Comparison of ENCODE assay signal across 14 cellular contexts in the genomic region with DNA sequence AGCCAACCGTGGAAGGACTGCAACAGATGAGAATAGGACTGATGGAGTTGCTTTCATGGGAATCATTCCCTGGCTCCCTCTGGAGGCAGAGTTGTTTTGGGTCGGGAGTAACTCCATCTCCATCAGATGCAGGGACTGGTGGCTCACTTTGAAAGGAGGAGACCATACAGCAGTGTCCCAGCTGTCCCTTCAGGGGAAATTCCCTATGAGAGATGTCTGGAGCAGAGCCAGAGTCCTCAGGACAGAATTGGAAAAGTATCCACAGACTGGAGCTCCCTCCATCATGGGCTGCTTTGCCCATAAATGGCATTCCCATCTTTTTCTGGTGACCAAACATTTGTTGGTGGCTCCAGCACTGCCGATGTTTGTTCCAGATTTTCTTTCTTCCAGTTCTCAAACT.
"Had no signal": no experiment of that assay in that cellular context is flagged by ENCODE, and none has a peak within 500 bp of the region (broad histone marks: within the 10 kb centered on the region; RNA-seq: fewer than 3 reads in every experiment).

No MANE protein-coding gene starts in this region.

- H3K36me3 Mint-ChIP-seq: natural killer cell had no signal

- ATAC-seq: gastrocnemius medialis had no signal

- H3K4me3 ChIP-seq: gastrocnemius medialis, suprapubic skin had no signal

- H3K9me3 ChIP-seq: gastrocnemius medialis, neutrophil had no signal

- H3K4me3 Mint-ChIP-seq: activated B cell treated with CpG ODN at 0.5 μM for 24 hours; activated CD4-positive, alpha-beta T cell treated with anti-CD3 and anti-CD28 coated beads, Interleukin-2, amount 10 ng/mL, durations not matched to agents 7 days and 5 days; activated naive CD4-positive, alpha-beta T cell treated with anti-CD3 and anti-CD28 coated beads, Interleukin-2, amount 50 U/mL, for 24 hours; natural killer cell; T-helper 2 cell treated with Interferon-gamma antibody and Interleukin-4, amounts not matched to agents 5 μg/mL and 100 μg/mL, for 36 hours had no signal

- H3K27me3 Mint-ChIP-seq: activated B cell treated with CpG ODN at 0.5 μM for 24 hours; activated CD4-positive, alpha-beta T cell treated with anti-CD3 and anti-CD28 coated beads, Interleukin-2, amount 10 ng/mL, durations not matched to agents 7 days and 5 days; activated naive CD4-positive, alpha-beta T cell treated with anti-CD3 and anti-CD28 coated beads, Interleukin-2, amount 50 U/mL, for 24 hours had no signal

- DNase-seq: activated B cell treated with CpG ODN at 0.5 μM for 24 hours; activated effector memory CD4-positive, alpha-beta T cell treated with Interleukin-2 at 50 U/mL for 16 hours; brain microvascular endothelial cell; cerebellar nuclear complex; gastrocnemius medialis; islet precursor cell; natural killer cell; retina had no signal

- H3K27me3 ChIP-seq: brain microvascular endothelial cell, gastrocnemius medialis, neutrophil, suprapubic skin had no signal

- H3K27ac ChIP-seq: brain microvascular endothelial cell, epithelial cell of prostate, gastrocnemius medialis, neutrophil, suprapubic skin had no signal

- H3K9me3 Mint-ChIP-seq: natural killer cell had no signal

- H3K27ac Mint-ChIP-seq: activated B cell treated with CpG ODN at 0.5 μM for 24 hours; activated CD4-positive, alpha-beta T cell treated with anti-CD3 and anti-CD28 coated beads, Interleukin-2, amount 10 ng/mL, durations not matched to agents 7 days and 5 days; T-helper 2 cell treated with Interferon-gamma antibody and Interleukin-4, amounts not matched to agents 5 μg/mL and 100 μg/mL, for 36 hours had no signal
